12 cellular contexts compared by ENCODE assay signal in the genomic region with DNA sequence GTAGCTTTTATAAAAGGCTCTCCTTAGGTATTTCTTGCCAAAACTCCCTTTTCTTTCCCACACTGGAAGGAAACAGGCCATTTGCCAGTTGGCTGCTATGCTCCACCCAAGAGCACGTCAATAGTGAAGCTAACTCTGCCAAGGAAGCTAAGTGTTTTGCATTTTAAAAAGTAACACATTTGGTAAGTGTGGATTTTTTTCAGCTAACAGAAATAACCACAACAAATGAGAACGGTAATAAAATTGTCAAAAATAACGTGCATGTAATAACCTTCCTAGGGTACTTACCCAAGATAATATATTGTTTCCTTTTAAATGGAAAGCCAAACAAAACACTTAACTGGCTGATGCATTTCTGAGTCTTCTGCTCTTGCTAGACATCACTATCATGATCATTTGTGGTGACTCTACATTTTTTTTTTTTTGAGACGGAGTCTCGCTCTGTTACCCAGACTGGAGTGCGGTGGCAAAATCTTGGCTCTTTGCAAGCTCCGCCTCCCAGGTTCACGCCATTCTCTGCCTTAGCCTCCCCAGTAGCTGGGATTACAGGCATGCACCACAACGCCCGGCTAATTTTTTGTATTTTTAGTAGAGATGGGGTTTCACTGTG. TPM values are rescaled to one million over a fixed set of nuclear protein-coding genes. Genes with fewer than 3 reads are reported as not detected.
DNase-seq lines count a peak whose midpoint lies in the region; ATAC-seq and TF ChIP-seq lines count a peak whose summit lies in the region.
"Had no signal": no experiment of that assay in that cellular context is flagged by ENCODE, and none has a peak within 500 bp of the region (broad histone marks: within the 10 kb centered on the region; RNA-seq: fewer than 3 reads in every experiment).

No MANE protein-coding gene starts in this region.

- 28 to 53% (median 34%) methylated on average over 10 of the region's 10 CpGs for WGBS in heart left ventricle, 4 donors

- peaks cover 25 to 79% (median 58%) of the 10 kb centered on the region in 4 donors for H3K4me1 Mint-ChIP-seq in CD4-positive, CD25-positive, alpha-beta regulatory T cell

- no peaks in the 10 kb centered on the region for H3K27me3 Mint-ChIP-seq in CD4-positive, CD25-positive, alpha-beta regulatory T cell

- intact Hi-C loops in heart left ventricle (cut with DNase I), result no loop called here

- peaks cover 40% of the 10 kb centered on the region for H3K36me3 ChIP-seq in CD4-positive, CD25-positive, alpha-beta regulatory T cell (ENCODE audit: control insufficient read depth, insufficient read depth, low read length)
- H3K36me3 ChIP-seq in heart left ventricle, result peaks cover 0 to 54% (median 44%) of the 10 kb centered on the region in 9 donors

- no peaks in the 10 kb centered on the region for H3K27me3 ChIP-seq in CD4-positive, CD25-positive, alpha-beta regulatory T cell (ENCODE audit: control insufficient read depth, insufficient read depth, low read length)
- H3K27me3 ChIP-seq in heart left ventricle, result no peaks in the 10 kb centered on the region
- H3K27me3 ChIP-seq: cardiac muscle cell had no signal

- TF ChIP-seq CTCF in heart left ventricle (IDR thresholded peaks at IDR 0.05), result no peak

- H3K9me3 Mint-ChIP-seq in CD4-positive, CD25-positive, alpha-beta regulatory T cell, result peaks cover 0 to 4% (median 0%) of the 10 kb centered on the region in 7 donors

- no peaks in the 10 kb centered on the region for H3K9me3 ChIP-seq in CD4-positive, CD25-positive, alpha-beta regulatory T cell (ENCODE audit: control insufficient read depth in 2 of 2, low read length in 2 of 2)
- peaks cover 0 to 2% (median 0%) of the 10 kb centered on the region in 12 donors for H3K9me3 ChIP-seq in heart left ventricle

- no peak for ATAC-seq in CD4-positive, CD25-positive, alpha-beta regulatory T cell (ENCODE audit: low read depth in 2 of 2)
- ATAC-seq in heart left ventricle (peak; percentile 30 to 73 (median 52)), GM19324 (IDR thresholded peaks at IDR 0.05; ENCODE audit: low FRiP score, unreplicated experiment) (no peak), HG02938 (IDR thresholded peaks at IDR 0.05; ENCODE audit: unreplicated experiment) (no peak), GM18868 (IDR thresholded peaks at IDR 0.05; ENCODE audit: unreplicated experiment) (no peak)

- DNase-seq in CD4-positive, CD25-positive, alpha-beta regulatory T cell, result no peak
- DNase-seq in amygdala (lab: John Stamatoyannopoulos, UW) (peak in 35 of 56 donors; percentile 4 to 65 (median 26)), heart left ventricle (peak in 4 of 5 donors; percentile 50 to 76 (median 73)), pulmonary artery endothelial cell (ENCODE audit: low read depth, low spot score) (peak; percentile 43), NCI-H187 (lab: John Stamatoyannopoulos, UW) (no peak)
- DNase-seq: activated CD4-positive, CD25-positive, alpha-beta regulatory T cell treated with anti-CD3 and anti-CD28 coated beads, Interleukin-2, amount 50 U/mL, for 72 hours; Calu3; KBM-7 had no signal

- H3K27ac Mint-ChIP-seq in CD4-positive, CD25-positive, alpha-beta regulatory T cell, result no peak overlapping the region

- peaks cover 15% of the 10 kb centered on the region for H3K36me3 Mint-ChIP-seq in CD4-positive, CD25-positive, alpha-beta regulatory T cell

- H3K27ac ChIP-seq in CD4-positive, CD25-positive, alpha-beta regulatory T cell (ENCODE audit: insufficient read depth, low read length, poor library complexity, severe bottlenecking), result no peak overlapping the region
- peak overlapping the region; percentile 10 to 80 (median 65) for H3K27ac ChIP-seq in heart left ventricle
- H3K27ac ChIP-seq: cardiac muscle cell had no signal

- H3K4me3 ChIP-seq in CD4-positive, CD25-positive, alpha-beta regulatory T cell (ENCODE audit: low read depth, low read length), result no peak overlapping the region
- peak overlapping the region in 10 of 12 donors; percentile 13 to 52 (median 30) for H3K4me3 ChIP-seq in heart left ventricle
- H3K4me3 ChIP-seq: cardiac muscle cell had no signal

- peaks cover 21% of the 10 kb centered on the region for H3K4me1 ChIP-seq in CD4-positive, CD25-positive, alpha-beta regulatory T cell (ENCODE audit: control insufficient read depth, insufficient read depth, low read length, poor library complexity, severe bottlenecking)
- H3K4me1 ChIP-seq in heart left ventricle, result peaks cover 8 to 65% (median 47%) of the 10 kb centered on the region in 12 donors

- TF ChIP-seq POLR2A in heart left ventricle (IDR thresholded peaks at IDR 0.05), result no peak

- H3K4me3 Mint-ChIP-seq in CD4-positive, CD25-positive, alpha-beta regulatory T cell, result peak overlapping the region in 3 of 4 donors; percentile 9 to 65 (median 24)

RNA-seq across cellular contexts. Expression of gene DPP8, which starts 4.6 kb away (rescaled TPM):
- 43.1 TPM for total RNA-seq in CD4-positive, CD25-positive, alpha-beta regulatory T cell
- 10 to 100 TPM; 43.2 to 52.4 (median 45.7) TPM for polyA plus RNA-seq in CD4-positive, CD25-positive, alpha-beta regulatory T cell
- total RNA-seq in heart left ventricle (10 to 100 TPM; 34.9 to 44.5 (median 39.5) TPM), pulmonary artery endothelial cell (53.8 and 62.8 TPM in 2 replicates)
- polyA plus RNA-seq in heart left ventricle, result 10 to 100 TPM in 1 of 2 donors, 1 to 10 TPM in 1; 10.0 to 22.0 TPM

RNA-seq across cellular contexts. Expression of gene HACD3, which starts 17.4 kb away (rescaled TPM):
- 16.5 TPM for total RNA-seq in CD4-positive, CD25-positive, alpha-beta regulatory T cell
- 10 to 100 TPM; 32.7 to 43.8 (median 36.7) TPM for polyA plus RNA-seq in CD4-positive, CD25-positive, alpha-beta regulatory T cell
- 10 to 100 TPM in 4 of 9 donors, 1 to 10 TPM in 5; 6.2 to 16.7 (median 9.8) TPM for total RNA-seq in heart left ventricle
- polyA plus RNA-seq in heart left ventricle, result 10 to 100 TPM in 1 of 2 donors, 1 to 10 TPM in 1; 3.2 to 11.2 TPM
- 88.2 and 91.2 TPM in 2 replicates for total RNA-seq in pulmonary artery endothelial cell

Comparison
In these comparisons a context has a peak if more than half of its experiments do, and no peak if none do; other contexts are left out.
1. ATAC-seq: peak in heart left ventricle (4 of 4); none in CD4-positive, CD25-positive, alpha-beta regulatory T cell (0 of 2), GM19324 (single experiment), HG02938 (single experiment) and GM18868 (single experiment).
2. DNase-seq: peak in amygdala (35 of 56), heart left ventricle (4 of 5) and pulmonary artery endothelial cell (single experiment); none in CD4-positive, CD25-positive, alpha-beta regulatory T cell (0 of 3) and NCI-H187 (0 of 2).